In genomic region chr6:7129784-7130569, GRCh38 we compare ENCODE assay signal across 9 cellular contexts. TPM values are rescaled to one million over a fixed set of nuclear protein-coding genes. Genes with fewer than 3 reads are reported as not detected.
DNase-seq lines count a peak whose midpoint lies in the region; ATAC-seq and TF ChIP-seq lines count a peak whose summit lies in the region.
"Had no signal": no experiment of that assay in that cellular context is flagged by ENCODE, and none has a peak within 500 bp of the region (broad histone marks: within the 10 kb centered on the region; RNA-seq: fewer than 3 reads in every experiment).

No MANE protein-coding gene starts in this region.

- H3K27me3 ChIP-seq in PC-3 (ENCODE audit: low read length) (no peaks in the 10 kb centered on the region), sigmoid colon (no peaks in the 10 kb centered on the region), esophagus muscularis mucosa (no peaks in the 10 kb centered on the region)

- H3K4me1 ChIP-seq in PC-3 (ENCODE audit: insufficient read depth, low read length) = peaks cover 22% of the 10 kb centered on the region
- H3K4me1 ChIP-seq in sigmoid colon = peaks cover 0 to 66% (median 31%) of the 10 kb centered on the region in 4 donors
- H3K4me1 ChIP-seq in esophagus muscularis mucosa = peaks cover 28 to 61% (median 50%) of the 10 kb centered on the region in 4 donors

- POLR2A ChIA-PET in PC-3 (lab: Charles Lee; ENCODE audit: unreplicated experiment) = no interaction called here

- TF ChIP-seq EP300 in sigmoid colon (IDR thresholded peaks at IDR 0.05) = no peak
- no peak for TF ChIP-seq EP300 in esophagus muscularis mucosa (IDR thresholded peaks at IDR 0.05)

- H3K4me3 ChIP-seq in PC-3 (ENCODE audit: low read length) (no peak overlapping the region), sigmoid colon (no peak overlapping the region), coronary artery (no peak overlapping the region), esophagus muscularis mucosa (no peak overlapping the region)

- H3K9me2 ChIP-seq in PC-3 (replicated peaks; ENCODE audit: low read length) = no peaks in the 10 kb centered on the region

- H3K27ac ChIP-seq in PC-3 (ENCODE audit: low read length) (peak overlapping the region; percentile 68), sigmoid colon (peak overlapping the region in 3 of 4 donors; percentile 14 to 43 (median 22)), coronary artery (peak overlapping the region in 1 of 2 donors; percentile 10), esophagus muscularis mucosa (replicated peaks in 1 of 4) (peak overlapping the region in 2 of 4 donors; percentile 11 to 12)

- WGBS in sigmoid colon, 2 donors = 65 to 72% methylated on average over 9 of the region's 9 CpGs
- WGBS in esophagus muscularis mucosa = 79% methylated on average over 9 of the region's 9 CpGs

- H3K9me3 ChIP-seq in PC-3 (ENCODE audit: low read length) (no peaks in the 10 kb centered on the region), sigmoid colon (no peaks in the 10 kb centered on the region), esophagus muscularis mucosa (no peaks in the 10 kb centered on the region)

- H3K4me2 ChIP-seq in PC-3 (ENCODE audit: low read length) = 0 out of 2 replicates have a peak overlapping the region, but pooled peaks have one; percentile 27

- TF ChIP-seq POLR2A in sigmoid colon (IDR thresholded peaks at IDR 0.05) (no peak), esophagus muscularis mucosa (IDR thresholded peaks at IDR 0.05; ENCODE audit: low read depth) (no peak)

- H3K79me2 ChIP-seq in PC-3 (ENCODE audit: low read length) = peaks cover 100% of the 10 kb centered on the region

- DNase-seq in PC-3 = peak; percentile 64
- peak; percentile 74 for DNase-seq in sigmoid colon
- no peak for DNase-seq in coronary artery (ENCODE audit: low spot score)
- DNase-seq in esophagus muscularis mucosa (ENCODE audit: extremely low spot score) = no peak
- DNase-seq: RPMI8226 had no signal

- no peak overlapping the region for H3K9ac ChIP-seq in PC-3 (ENCODE audit: low read length)

- intact Hi-C loops in PC-3 (cut with micrococcal nuclease) (no loop called here), sigmoid colon (cut with DNase I) (no loop called here), esophagus muscularis mucosa (cut with DNase I) (no loop called here)

- peak; percentile 53 for ATAC-seq in GM18499 (IDR thresholded peaks at IDR 0.05; ENCODE audit: insufficient read depth, unreplicated experiment)
- peak; percentile 69 for ATAC-seq in PC-3
- ATAC-seq in esophagus mucosa = peak; percentile 84
- no peak for ATAC-seq in HG03097 (IDR thresholded peaks at IDR 0.05; ENCODE audit: low FRiP score, unreplicated experiment)
- ATAC-seq in GM21825 (IDR thresholded peaks at IDR 0.05; ENCODE audit: unreplicated experiment) = no peak

- H3F3A ChIP-seq in PC-3 (ENCODE audit: low read length, unreplicated experiment) = no peaks in the 10 kb centered on the region

- CTCF ChIA-PET in PC-3 (lab: Charles Lee) = no interaction called here

- TF ChIP-seq CTCF in PC-3 (conservative IDR thresholded peaks at IDR 0.05; ENCODE audit: low read depth, low read length) (no peak), sigmoid colon (IDR thresholded peaks at IDR 0.05) (no peak), coronary artery (IDR thresholded peaks at IDR 0.05) (no peak), esophagus muscularis mucosa (IDR thresholded peaks at IDR 0.05) (no peak)

- peaks cover 29% of the 10 kb centered on the region; the same call in 1 of the 2 replicates for H4K20me1 ChIP-seq in PC-3 (ENCODE audit: low read length)

- no TSS peak for BruUV-seq in PC-3 (replicated peaks; lab: Mats Ljungman, UMichigan)

- H3K36me3 ChIP-seq in PC-3 (ENCODE audit: low read depth, low read length) (peaks cover 12% of the 10 kb centered on the region; the same call in 1 of the 2 replicates), sigmoid colon (no peaks in the 10 kb centered on the region), esophagus muscularis mucosa (no peaks in the 10 kb centered on the region)

- no peak overlapping the region for H2AFZ ChIP-seq in PC-3 (ENCODE audit: low read length)

RNA-seq across cellular contexts. Expression of gene RREB1, which starts 22.2 kb away (rescaled TPM):
- 26.0 and 31.8 TPM in 2 replicates for total RNA-seq in PC-3 (2014; rRNA removed)
- 75.8 TPM for total RNA-seq in esophagus mucosa
- total RNA-seq in sigmoid colon = 10 to 100 TPM; 18.9 to 31.9 (median 23.2) TPM
- polyA plus RNA-seq in sigmoid colon = 10 to 100 TPM in 1 of 3 donors, 1 to 10 TPM in 2; 6.0 to 21.5 (median 9.9) TPM
- 10 to 100 TPM; 17.7 to 36.6 (median 28.8) TPM for total RNA-seq in esophagus muscularis mucosa

Comparison
In these comparisons a context has a peak if more than half of its experiments do, and no peak if none do; other contexts are left out.
1. ATAC-seq: peak in GM18499 (single experiment), PC-3 (single experiment) and esophagus mucosa (single experiment); none in HG03097 (single experiment) and GM21825 (single experiment).
2. DNase-seq: peak in PC-3 (single experiment) and sigmoid colon (single experiment); none in coronary artery (single experiment) and esophagus muscularis mucosa (single experiment).